25 cellular contexts compared by ENCODE assay signal in the genomic region with DNA sequence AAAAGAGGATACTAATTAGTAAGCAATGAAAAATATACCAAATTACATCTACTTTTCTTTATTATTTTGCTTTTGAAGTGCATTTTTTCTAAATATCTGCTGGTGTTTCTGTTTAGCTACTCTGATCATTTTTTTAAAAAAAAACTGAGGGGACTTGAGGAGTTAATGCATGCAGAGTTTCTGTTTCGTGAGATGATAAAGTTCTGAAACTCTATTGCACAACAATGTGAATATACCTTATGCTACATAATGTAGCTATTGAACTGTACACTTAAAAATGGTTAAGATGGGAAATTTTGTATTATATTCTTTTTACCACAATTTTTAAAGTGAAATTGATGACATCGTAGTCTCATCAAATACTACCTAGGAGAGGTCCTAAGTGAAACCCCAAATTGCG.
DNase-seq lines count a peak whose midpoint lies in the region; ATAC-seq, FAIRE-seq and TF ChIP-seq lines count a peak whose summit lies in the region.
"Had no signal": no experiment of that assay in that cellular context is flagged by ENCODE, and none has a peak within 500 bp of the region (broad histone marks: within the 10 kb centered on the region; RNA-seq: fewer than 3 reads in every experiment).

No MANE protein-coding gene starts in this region.

- no peak overlapping the region for H3K9ac ChIP-seq in KMS-11
- H3K9ac ChIP-seq in GM12878 (ENCODE audit: control insufficient read depth, insufficient read depth, low read length): no peak overlapping the region
- H3K9ac ChIP-seq in mesenchymal stem cell (ENCODE audit: low read length): no peak overlapping the region

- POLR2A ChIA-PET in GM12878 (lab: Charles Lee): interaction anchor here (0.9 kb wide), 1 partner anchor 9 kb away, joined by 3 read pairs; no protein-coding TSS in a partner anchor

- H3K4me3 ChIP-seq in KMS-11 (IDR thresholded peaks at IDR 0.05; ENCODE audit: insufficient read depth, low read depth, low read length) (no peak overlapping the region), GM12878 (no peak overlapping the region), mesenchymal stem cell (ENCODE audit: insufficient read depth in 1 of 2, low read depth in 1 of 2, low read length in 2 of 2) (no peak overlapping the region)
- H3K4me3 ChIP-seq: GM23338 had no signal

- H3K23ac ChIP-seq in mesenchymal stem cell (ENCODE audit: low read length in 2 of 2): no peak overlapping the region

- no peak for TF ChIP-seq RAD21 in GM12878 (IDR thresholded peaks at IDR 0.05; ENCODE audit: insufficient read depth, low read depth, low read length)

- H3K18ac ChIP-seq in mesenchymal stem cell (ENCODE audit: low read depth in 1 of 2, low read length in 2 of 2): no peak overlapping the region

- no peak for TF ChIP-seq EP300 in GM12878 (IDR thresholded peaks at IDR 0.05; ENCODE audit: borderline replicate concordance in 1 of 2, control insufficient read depth in 1 of 2, low read depth in 2 of 2, low read length in 2 of 2)

- H3K79me1 ChIP-seq in mesenchymal stem cell (replicated peaks; ENCODE audit: low read length, poor library complexity, severe bottlenecking): no peaks in the 10 kb centered on the region

- H3K4me2 ChIP-seq in KMS-11 (peak overlapping the region; percentile 56), GM12878 (ENCODE audit: control insufficient read depth, insufficient read depth) (no peak overlapping the region), mesenchymal stem cell (ENCODE audit: low read length, poor library complexity, severe bottlenecking) (no peak overlapping the region)
- H3K4me2 ChIP-seq: GM23338 had no signal

- H2BK15ac ChIP-seq in mesenchymal stem cell (ENCODE audit: low read depth, poor library complexity, severe bottlenecking): no peak overlapping the region

- no peak overlapping the region for H2AK5ac ChIP-seq in mesenchymal stem cell (ENCODE audit: low read length, severe bottlenecking)

- H3K79me2 ChIP-seq in KMS-11 (ENCODE audit: insufficient read depth, low read depth): no peaks in the 10 kb centered on the region
- H3K79me2 ChIP-seq in GM12878 (ENCODE audit: control insufficient read depth, insufficient read depth, low read length): no peaks in the 10 kb centered on the region

- no peak overlapping the region for H3K27ac Mint-ChIP-seq in activated T-cell treated with anti-CD3 and anti-CD28 coated beads, Interleukin-2, amount 50 U/mL, for 72 hours
- H3K27ac Mint-ChIP-seq: CD4-positive, CD25-positive, alpha-beta regulatory T cell; CD8-positive, alpha-beta memory T cell; GM23338; IgD-negative memory B cell had no signal

- no peaks in the 10 kb centered on the region for H3K4me1 Mint-ChIP-seq in activated T-cell treated with anti-CD3 and anti-CD28 coated beads, Interleukin-2, amount 50 U/mL, for 72 hours (ENCODE audit: low read depth)
- H3K4me1 Mint-ChIP-seq: CD4-positive, CD25-positive, alpha-beta regulatory T cell; CD8-positive, alpha-beta memory T cell; GM23338; IgD-negative memory B cell had no signal

- TF ChIP-seq CTCF in KMS-11 (conservative IDR thresholded peaks at IDR 0.05; ENCODE audit: low read depth, low read length) (no peak), GM12878 (IDR thresholded peaks at IDR 0.05 in 2 of 3, conservative IDR thresholded peaks at IDR 0.05 in 1 of 3; ENCODE audit: control insufficient read depth in 2 of 3, extremely low read depth in 1 of 3, insufficient read depth in 1 of 3, low read depth in 3 of 3, low read length in 3 of 3) (no peak)

- CTCF ChIA-PET in GM12878 (lab: Yijun Ruan, JAX): no interaction called here

- no peak overlapping the region for H2BK5ac ChIP-seq in mesenchymal stem cell (ENCODE audit: low read depth, low read length, poor library complexity, severe bottlenecking)

- DNase-seq in GM12878 (ENCODE audit: low read depth, low spot score) (no peak), mesenchymal stem cell (no peak)
- DNase-seq in activated T-cell treated with anti-CD3 and anti-CD28 coated beads, Interleukin-2, amount 50 U/mL, for 72 hours: no peak
- DNase-seq: ACHN; BE2C; C1 segment of cervical spinal cord; CD4-positive, CD25-positive, alpha-beta regulatory T cell; CD8-positive, alpha-beta memory T cell; COR-L47; DMS 273 treated with DMSO at 0.1 percent for 48 hours; DMS53; DND-41; EL; HCEC 1CT; KG1 had no signal

- no peak overlapping the region for H2BK120ac ChIP-seq in mesenchymal stem cell (ENCODE audit: low read depth, low read length)

- FAIRE-seq in GM12878 (lab: Jason Lieb, UNC): no peak
- FAIRE-seq: A204.1, GM12892, GM18507, H54, HTR-8/SVneo had no signal

- RAD21 ChIA-PET in GM12878 (lab: Charles Lee; ENCODE audit: unreplicated experiment): interaction anchor here (2.1 kb wide), 1 partner anchor 17 kb away, joined by 6 read pairs; no protein-coding TSS in a partner anchor

- peaks cover 45% of the 10 kb centered on the region for H3K27me3 Mint-ChIP-seq in activated T-cell treated with anti-CD3 and anti-CD28 coated beads, Interleukin-2, amount 50 U/mL, for 72 hours (ENCODE audit: low read depth)

- H3K27me3 ChIP-seq in KMS-11 (ENCODE audit: insufficient read depth, low read depth) (no peaks in the 10 kb centered on the region), GM12878 (replicated peaks in 1 of 2; ENCODE audit: control insufficient read depth in 2 of 2, insufficient read depth in 2 of 2, low read length in 1 of 2) (no peaks in the 10 kb centered on the region), mesenchymal stem cell (ENCODE audit: control insufficient read depth in 1 of 2, insufficient read depth in 1 of 2, low read length in 2 of 2) (no peaks in the 10 kb centered on the region)
- H3K27me3 ChIP-seq: BE2C had no signal

- TF ChIP-seq POLR2A in GM12878 (IDR thresholded peaks at IDR 0.05; ENCODE audit: low read depth, low read length): no peak

- peak overlapping the region; percentile 1; the same call in 1 of the 2 replicates for H3K27ac ChIP-seq in KMS-11
- H3K27ac ChIP-seq in GM12878 (ENCODE audit: control insufficient read depth, insufficient read depth): no peak overlapping the region
- H3K27ac ChIP-seq in mesenchymal stem cell (ENCODE audit: low read length, poor library complexity, severe bottlenecking): no peak overlapping the region

- H3K9me3 ChIP-seq in GM12878 (replicated peaks; ENCODE audit: control insufficient read depth, insufficient read depth, low read length) (no peaks in the 10 kb centered on the region), mesenchymal stem cell (ENCODE audit: control insufficient read depth, low read length) (no peaks in the 10 kb centered on the region)
- H3K9me3 ChIP-seq: BE2C had no signal

- H3K36me3 ChIP-seq in KMS-11 (ENCODE audit: insufficient read depth): no peaks in the 10 kb centered on the region
- H3K36me3 ChIP-seq in GM12878 (ENCODE audit: control insufficient read depth in 2 of 2, insufficient read depth in 2 of 2, low read length in 1 of 2): no peaks in the 10 kb centered on the region
- no peaks in the 10 kb centered on the region for H3K36me3 ChIP-seq in mesenchymal stem cell (ENCODE audit: control insufficient read depth in 1 of 2, insufficient read depth in 2 of 2, low read depth in 1 of 2, low read length in 2 of 2)
- H3K36me3 ChIP-seq: BE2C had no signal

- H3K4me1 ChIP-seq in KMS-11 (ENCODE audit: low read depth, poor library complexity, severe bottlenecking) (peaks cover 21% of the 10 kb centered on the region), GM12878 (ENCODE audit: control insufficient read depth, insufficient read depth, low read length) (no peaks in the 10 kb centered on the region), mesenchymal stem cell (ENCODE audit: control insufficient read depth, insufficient read depth, low read depth, low read length) (no peaks in the 10 kb centered on the region)
- H3K4me1 ChIP-seq: BE2C had no signal

- no peak overlapping the region for H3K14ac ChIP-seq in mesenchymal stem cell (ENCODE audit: low read length in 2 of 2)

- intact Hi-C loops in GM12878 (cut with micrococcal nuclease; ENCODE audit: unreplicated experiment): no loop called here

- no TSS peak for BruUV-seq in GM12878 (replicated peaks; lab: Mats Ljungman, UMichigan)

- peaks cover 0 to 3% of the 10 kb centered on the region in 2 donors for H3K9me3 Mint-ChIP-seq in activated T-cell treated with anti-CD3 and anti-CD28 coated beads, Interleukin-2, amount 50 U/mL, for 72 hours
- H3K9me3 Mint-ChIP-seq: CD8-positive, alpha-beta memory T cell; GM23338 had no signal

- 33% methylated on average over 3 of the region's 3 CpGs for WGBS in GM12878 (ENCODE audit: insufficient coverage, insufficient replicate concordance, low lambda C conversion rate, missing lambda C conversion rate)
- WGBS in mesenchymal stem cell: 95% methylated on average over 2 of the region's 3 CpGs

- in situ Hi-C loops in GM12878 (cut with MboI): no loop called here

- no peaks in the 10 kb centered on the region for H3K36me3 Mint-ChIP-seq in activated T-cell treated with anti-CD3 and anti-CD28 coated beads, Interleukin-2, amount 50 U/mL, for 72 hours (ENCODE audit: insufficient read depth in 2 of 2)
- H3K36me3 Mint-ChIP-seq: CD4-positive, CD25-positive, alpha-beta regulatory T cell; CD8-positive, alpha-beta memory T cell; IgD-negative memory B cell had no signal

- no peak overlapping the region for H3K4ac ChIP-seq in mesenchymal stem cell (ENCODE audit: low read depth in 1 of 2, low read length in 2 of 2)

- H2BK12ac ChIP-seq in mesenchymal stem cell (ENCODE audit: low read length in 2 of 2): no peak overlapping the region

- ATAC-seq in GM21717 (IDR thresholded peaks at IDR 0.05; ENCODE audit: unreplicated experiment) (peak; percentile 78), GM12878 (peak; percentile 63), GM18907 (IDR thresholded peaks at IDR 0.05; ENCODE audit: unreplicated experiment) (no peak)
- no peak for ATAC-seq in activated T-cell treated with anti-CD3 and anti-CD28 coated beads, Interleukin-2, amount 50 U/mL, for 72 hours (replicated peaks in 1 of 2)
- ATAC-seq: GM23338 had no signal

- peak overlapping the region; percentile 13; the same call in 1 of the 2 replicates for H2AFZ ChIP-seq in KMS-11 (ENCODE audit: low read depth)
- no peak overlapping the region for H2AFZ ChIP-seq in GM12878 (ENCODE audit: control insufficient read depth, low read depth, low read length)
- no peak overlapping the region for H2AFZ ChIP-seq in mesenchymal stem cell (ENCODE audit: low read depth, low read length)
- H2AFZ ChIP-seq: GM23338 had no signal

- H4K91ac ChIP-seq in mesenchymal stem cell (ENCODE audit: low read length): no peak overlapping the region

- SMC1A ChIA-PET in GM12878 (lab: Charles Lee; ENCODE audit: uncharacterized antibody, unreplicated experiment): interaction anchor here (1.1 to 3.8 kb wide), 6 partner anchors 9 to 127 kb away, joined by 3 to 18 read pairs (median 4); no protein-coding TSS in a partner anchor

- H3K4me3 Mint-ChIP-seq in activated T-cell treated with anti-CD3 and anti-CD28 coated beads, Interleukin-2, amount 50 U/mL, for 72 hours: no peak overlapping the region
- H3K4me3 Mint-ChIP-seq: CD4-positive, CD25-positive, alpha-beta regulatory T cell; CD8-positive, alpha-beta memory T cell; GM23338; IgD-negative memory B cell had no signal

- H4K20me1 ChIP-seq in KMS-11 (ENCODE audit: insufficient read depth): no peaks in the 10 kb centered on the region
- H4K20me1 ChIP-seq in GM12878 (ENCODE audit: control insufficient read depth, insufficient read depth): no peaks in the 10 kb centered on the region

- H4K8ac ChIP-seq in mesenchymal stem cell (ENCODE audit: low read length): no peak overlapping the region

Comparison
In these comparisons a context has a peak if more than half of its experiments do, and no peak if none do; other contexts are left out.
1. ATAC-seq: peak in GM21717 (single experiment) and GM12878 (single experiment); none in activated T-cell treated with anti-CD3 and anti-CD28 coated beads, Interleukin-2, amount 50 U/mL, for 72 hours (0 of 2) and GM18907 (single experiment).